Comparison of ENCODE assay signal across 1 cellular context in genomic region chr2:25981596-25982272, GRCh38.
A peak's percentile ranks its signal among the peaks of the same experiment; 100 is the strongest.
TF ChIP-seq lines count a peak whose summit lies in the region.

No MANE protein-coding gene starts in this region.

TF ChIP-seq in K562, 482 proteins besides CTCF, POLR2A, EP300 and RAD21 (continued from another document and continues in another):
- TF ChIP-seq CEBPZ (IDR thresholded peaks at IDR 0.05; ENCODE audit: borderline replicate concordance, low read depth, low read length) (no peak), FOXP1 (CRISPR knock-in tag; IDR thresholded peaks at IDR 0.05) (no peak), MTF1 (CRISPR knock-in tag; IDR thresholded peaks at IDR 0.05; ENCODE audit: borderline replicate concordance) (no peak), ETS1 (conservative IDR thresholded peaks at IDR 0.05; ENCODE audit: control insufficient read depth, low read depth, low read length) (no peak), ZZZ3 (IDR thresholded peaks at IDR 0.05) (no peak), MTA1 (IDR thresholded peaks at IDR 0.05; ENCODE audit: borderline replicate concordance) (no peak), FOXK1 (CRISPR knock-in tag; IDR thresholded peaks at IDR 0.05; ENCODE audit: borderline replicate concordance) (no peak), REST (CRISPR knock-in tag; IDR thresholded peaks at IDR 0.05; ENCODE audit: low read depth) (no peak), ZC3H8 (IDR thresholded peaks at IDR 0.05) (no peak), AFF1 (IDR thresholded peaks at IDR 0.05; ENCODE audit: low read depth in 1 of 2, partially characterized antibody in 2 of 2) (no peak), PPARD (CRISPR knock-in tag; IDR thresholded peaks at IDR 0.05) (no peak), HBP1 (CRISPR knock-in tag; IDR thresholded peaks at IDR 0.05) (no peak), ARID3B (CRISPR knock-in tag; IDR thresholded peaks at IDR 0.05; ENCODE audit: borderline replicate concordance) (no peak), RNF2 (IDR thresholded peaks at IDR 0.05) (no peak), KDM4B (IDR thresholded peaks at IDR 0.05; ENCODE audit: borderline replicate concordance in 2 of 2, low read depth in 1 of 2) (no peak), SAFB (IDR thresholded peaks at IDR 0.05; ENCODE audit: borderline replicate concordance, low read depth, low read length) (no peak), PCBP2 (IDR thresholded peaks at IDR 0.05; ENCODE audit: low read depth, low read length, poor library complexity, severe bottlenecking) (no peak), NONO (IDR thresholded peaks at IDR 0.05; ENCODE audit: low read depth in 2 of 2, low read length in 1 of 2) (0 out of 4 replicates have a peak, but pooled peaks of 1 of the 2 experiments have one; percentile 16), RFX7 (CRISPR knock-in tag; IDR thresholded peaks at IDR 0.05) (no peak), DPF2 (IDR thresholded peaks at IDR 0.05) (no peak), FOS (IDR thresholded peaks at IDR 0.05; ENCODE audit: extremely low read depth, insufficient read length) (no peak), RB1 (IDR thresholded peaks at IDR 0.05; ENCODE audit: low read depth) (0 out of 2 replicates have a peak, but pooled peaks have one; percentile 9), CREB1 (IDR thresholded peaks at IDR 0.05) (no peak), CREB1 (CRISPR knock-in tag; IDR thresholded peaks at IDR 0.05) (no peak), XRCC5 (IDR thresholded peaks at IDR 0.05; ENCODE audit: low read depth, low read length) (no peak), CREBBP (IDR thresholded peaks at IDR 0.05; ENCODE audit: low read depth, low read length) (no peak), SOX6 (IDR thresholded peaks at IDR 0.05) (0 out of 2 replicates have a peak, but pooled peaks have one; percentile 16), CXXC5 (CRISPR knock-in tag; IDR thresholded peaks at IDR 0.05) (no peak), ZNF79 (CRISPR knock-in tag; IDR thresholded peaks at IDR 0.05; ENCODE audit: low read depth) (no peak), FOXJ3 (CRISPR knock-in tag; IDR thresholded peaks at IDR 0.05) (no peak), HMGN3 (IDR thresholded peaks at IDR 0.05; ENCODE audit: borderline replicate concordance, extremely low read depth, insufficient read length, low read depth, low read length) (peak; percentile 5), EP400 (IDR thresholded peaks at IDR 0.05) (no peak), SIN3B (IDR thresholded peaks at IDR 0.05; ENCODE audit: low read depth) (0 out of 2 replicates have a peak, but pooled peaks have one; percentile 34), ZEB2 (IDR thresholded peaks at IDR 0.05) (no peak), FOXK2 (conservative IDR thresholded peaks at IDR 0.05 in 1 of 2, IDR thresholded peaks at IDR 0.05 in 1 of 2; ENCODE audit: low read depth in 2 of 2) (peak in 1 of 2 experiments; percentile 55; a peak in 1 of 4 replicates), GTF2A2 (tag; IDR thresholded peaks at IDR 0.05) (no peak), WHSC1 (IDR thresholded peaks at IDR 0.05; ENCODE audit: low read length) (no peak), THRAP3 (IDR thresholded peaks at IDR 0.05; ENCODE audit: borderline replicate concordance) (no peak)
- TF ChIP-seq, protein P1, sequence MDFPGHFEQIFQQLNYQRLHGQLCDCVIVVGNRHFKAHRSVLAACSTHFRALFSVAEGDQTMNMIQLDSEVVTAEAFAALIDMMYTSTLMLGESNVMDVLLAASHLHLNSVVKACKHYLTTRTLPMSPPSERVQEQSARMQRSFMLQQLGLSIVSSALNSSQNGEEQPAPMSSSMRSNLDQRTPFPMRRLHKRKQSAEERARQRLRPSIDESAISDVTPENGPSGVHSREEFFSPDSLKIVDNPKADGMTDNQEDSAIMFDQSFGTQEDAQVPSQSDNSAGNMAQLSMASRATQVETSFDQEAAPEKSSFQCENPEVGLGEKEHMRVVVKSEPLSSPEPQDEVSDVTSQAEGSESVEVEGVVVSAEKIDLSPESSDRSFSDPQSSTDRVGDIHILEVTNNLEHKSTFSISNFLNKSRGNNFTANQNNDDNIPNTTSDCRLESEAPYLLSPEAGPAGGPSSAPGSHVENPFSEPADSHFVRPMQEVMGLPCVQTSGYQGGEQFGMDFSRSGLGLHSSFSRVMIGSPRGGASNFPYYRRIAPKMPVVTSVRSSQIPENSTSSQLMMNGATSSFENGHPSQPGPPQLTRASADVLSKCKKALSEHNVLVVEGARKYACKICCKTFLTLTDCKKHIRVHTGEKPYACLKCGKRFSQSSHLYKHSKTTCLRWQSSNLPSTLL (IDR thresholded peaks at IDR 0.05): no peak
- TF ChIP-seq, protein P2, sequence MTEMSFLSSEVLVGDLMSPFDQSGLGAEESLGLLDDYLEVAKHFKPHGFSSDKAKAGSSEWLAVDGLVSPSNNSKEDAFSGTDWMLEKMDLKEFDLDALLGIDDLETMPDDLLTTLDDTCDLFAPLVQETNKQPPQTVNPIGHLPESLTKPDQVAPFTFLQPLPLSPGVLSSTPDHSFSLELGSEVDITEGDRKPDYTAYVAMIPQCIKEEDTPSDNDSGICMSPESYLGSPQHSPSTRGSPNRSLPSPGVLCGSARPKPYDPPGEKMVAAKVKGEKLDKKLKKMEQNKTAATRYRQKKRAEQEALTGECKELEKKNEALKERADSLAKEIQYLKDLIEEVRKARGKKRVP (CRISPR knock-in tag; IDR thresholded peaks at IDR 0.05): no peak
- TF ChIP-seq, protein P3, sequence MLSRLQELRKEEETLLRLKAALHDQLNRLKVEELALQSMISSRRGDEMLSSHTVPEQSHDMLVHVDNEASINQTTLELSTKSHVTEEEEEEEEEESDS (CRISPR knock-in tag; IDR thresholded peaks at IDR 0.05): no peak
- TF ChIP-seq, protein P4, sequence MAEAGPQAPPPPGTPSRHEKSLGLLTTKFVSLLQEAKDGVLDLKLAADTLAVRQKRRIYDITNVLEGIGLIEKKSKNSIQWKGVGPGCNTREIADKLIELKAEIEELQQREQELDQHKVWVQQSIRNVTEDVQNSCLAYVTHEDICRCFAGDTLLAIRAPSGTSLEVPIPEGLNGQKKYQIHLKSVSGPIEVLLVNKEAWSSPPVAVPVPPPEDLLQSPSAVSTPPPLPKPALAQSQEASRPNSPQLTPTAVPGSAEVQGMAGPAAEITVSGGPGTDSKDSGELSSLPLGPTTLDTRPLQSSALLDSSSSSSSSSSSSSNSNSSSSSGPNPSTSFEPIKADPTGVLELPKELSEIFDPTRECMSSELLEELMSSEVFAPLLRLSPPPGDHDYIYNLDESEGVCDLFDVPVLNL (CRISPR knock-in tag; IDR thresholded peaks at IDR 0.05; ENCODE audit: low read depth): no peak
